14 cellular contexts compared by ENCODE assay signal in the genomic region with DNA sequence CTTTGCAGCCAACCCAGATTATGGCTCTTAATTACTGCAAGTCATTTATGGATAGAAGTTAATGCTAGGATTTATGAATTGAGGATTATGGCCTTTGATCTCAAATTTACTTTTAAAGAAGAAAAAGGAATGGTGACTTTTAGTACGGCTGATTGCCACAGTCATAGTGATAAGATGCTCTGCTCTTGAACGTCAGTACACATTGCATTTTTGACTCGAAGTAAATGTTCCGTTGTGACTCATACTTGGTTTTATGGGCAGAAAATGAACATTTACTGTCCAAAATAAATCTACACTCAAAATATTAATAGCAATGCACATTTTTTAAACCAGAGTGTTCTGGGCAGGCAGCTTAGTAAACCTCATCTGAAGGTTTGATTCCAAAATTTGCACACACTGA. TPM values are rescaled to one million over a fixed set of nuclear protein-coding genes. Genes with fewer than 3 reads are reported as not detected.
A peak's percentile ranks its signal among the peaks of the same experiment; 100 is the strongest.
DNase-seq lines count a peak whose midpoint lies in the region; ATAC-seq and TF ChIP-seq lines count a peak whose summit lies in the region.
"Had no signal": no experiment of that assay in that cellular context is flagged by ENCODE, and none has a peak within 500 bp of the region (broad histone marks: within the 10 kb centered on the region; RNA-seq: fewer than 3 reads in every experiment).

No MANE protein-coding gene starts in this region.

- H3K4me1 ChIP-seq in esophagus squamous epithelium (peaks cover 15 to 27% (median 20%) of the 10 kb centered on the region in 3 donors), neural progenitor cell (peaks cover 49% of the 10 kb centered on the region), mucosa of descending colon (ENCODE audit: low read depth) (peaks cover 3% of the 10 kb centered on the region)

- DNase-seq in BJ (ENCODE audit: low read depth) (no peak), RPMI7951 (ENCODE audit: low read depth) (peak; percentile 34), esophagus squamous epithelium (lab: John Stamatoyannopoulos, UW) (no peak), neural progenitor cell (ENCODE audit: low spot score) (no peak), SIG-M5 treated with dmso at 0.1 percent for 504 hours (lab: John Stamatoyannopoulos, UW; ENCODE audit: unreplicated experiment) (no peak), mucosa of descending colon (no peak), NCI-H69 (lab: John Stamatoyannopoulos, UW) (no peak)
- DNase-seq: activated CD8-positive, alpha-beta T cell treated with anti-CD3 and anti-CD28 coated beads, Interleukin-2, amount 10 ng/mL, durations not matched to agents 7 days and 5 days; NCI-H187 had no signal

- WGBS in esophagus squamous epithelium, 2 donors = 45 to 50% methylated on average over 4 of the region's 4 CpGs

- H3K27ac Mint-ChIP-seq in neural progenitor cell = no peak overlapping the region
- H3K27ac Mint-ChIP-seq: activated CD8-positive, alpha-beta T cell treated with anti-CD3 and anti-CD28 coated beads, Interleukin-2, amount 10 ng/mL, durations not matched to agents 7 days and 5 days; activated naive CD8-positive, alpha-beta T cell; stimulated activated naive CD8-positive, alpha-beta T cell treated with anti-CD3 and anti-CD28 coated beads, Interleukin-15, Interleukin-2, amounts not matched to agents 100 ng/mL and 50 ng/mL, for 24 hours had no signal

- H3F3A ChIP-seq in neural progenitor cell (ENCODE audit: low read depth) = peaks cover 13% of the 10 kb centered on the region

- H3K36me3 ChIP-seq in BJ (ENCODE audit: control insufficient read depth, insufficient read depth, low read length) (no peaks in the 10 kb centered on the region), esophagus squamous epithelium (no peaks in the 10 kb centered on the region), neural progenitor cell (no peaks in the 10 kb centered on the region), mucosa of descending colon (ENCODE audit: low read depth) (no peaks in the 10 kb centered on the region)
- H3K36me3 ChIP-seq: BLaER1 treated with 17β-estradiol and CSF1 and Interleukin-3, amounts not matched to agents 10 nM and 100 nM had no signal

- H3K4me1 Mint-ChIP-seq in neural progenitor cell = peaks cover 44% of the 10 kb centered on the region

- H3K4me2 ChIP-seq in neural progenitor cell = peak overlapping the region; percentile 89

- H3K9me3 ChIP-seq in esophagus squamous epithelium = peaks cover 0 to 2% (median under 1%) of the 10 kb centered on the region in 3 donors
- H3K9me3 ChIP-seq in neural progenitor cell (ENCODE audit: low read depth) = no peaks in the 10 kb centered on the region
- no peaks in the 10 kb centered on the region for H3K9me3 ChIP-seq in mucosa of descending colon

- H3K27ac ChIP-seq in esophagus squamous epithelium (peak overlapping the region in 3 of 4 donors; percentile 60 to 79 (median 67)), neural progenitor cell (no peak overlapping the region)
- H3K27ac ChIP-seq: BLaER1 treated with 17β-estradiol and CSF1 and Interleukin-3, amounts not matched to agents 10 nM and 100 nM had no signal

- no peak for TF ChIP-seq POLR2A in esophagus squamous epithelium (IDR thresholded peaks at IDR 0.05)

- H3K27me3 Mint-ChIP-seq in neural progenitor cell (ENCODE audit: insufficient read depth, low read depth) = no peaks in the 10 kb centered on the region

- no peak overlapping the region for H2AFZ ChIP-seq in neural progenitor cell (replicated peaks)

- POLR2A ChIA-PET in BJ (lab: Charles Lee) = no interaction called here

- no peaks in the 10 kb centered on the region for H3K36me3 Mint-ChIP-seq in neural progenitor cell
- H3K36me3 Mint-ChIP-seq: activated naive CD8-positive, alpha-beta T cell had no signal

- intact Hi-C loops in esophagus squamous epithelium (cut with DNase I) = no loop called here
- intact Hi-C loops in mucosa of descending colon (cut with DNase I, micrococcal nuclease) = no loop called here

- ATAC-seq in HG03378 (IDR thresholded peaks at IDR 0.05; ENCODE audit: unreplicated experiment) = no peak
- no peak for ATAC-seq in mucosa of descending colon
- ATAC-seq: activated CD8-positive, alpha-beta T cell treated with anti-CD3 and anti-CD28 coated beads, Interleukin-2, amount 10 ng/mL, durations not matched to agents 7 days and 5 days had no signal

- no peaks in the 10 kb centered on the region for H3K79me2 ChIP-seq in neural progenitor cell (ENCODE audit: low read depth)

- H3K4me3 ChIP-seq in BJ (ENCODE audit: low read depth, low read length) (peak overlapping the region; percentile 38), esophagus squamous epithelium (peak overlapping the region in 3 of 4 donors; percentile 38 to 62 (median 42)), neural progenitor cell (peak overlapping the region; percentile 57), mucosa of descending colon (no peak overlapping the region)
- H3K4me3 ChIP-seq: BLaER1 treated with 17β-estradiol and CSF1 and Interleukin-3, amounts not matched to agents 10 nM and 100 nM had no signal

- no peak overlapping the region for H3K9ac ChIP-seq in neural progenitor cell
- H3K9ac ChIP-seq: BLaER1 treated with 17β-estradiol and CSF1 and Interleukin-3, amounts not matched to agents 10 nM and 100 nM had no signal

- no peak overlapping the region for H3K4me3 Mint-ChIP-seq in neural progenitor cell
- H3K4me3 Mint-ChIP-seq: activated CD8-positive, alpha-beta T cell treated with anti-CD3 and anti-CD28 coated beads, Interleukin-2, amount 10 ng/mL, durations not matched to agents 7 days and 5 days; activated naive CD8-positive, alpha-beta T cell; stimulated activated naive CD8-positive, alpha-beta T cell treated with anti-CD3 and anti-CD28 coated beads, Interleukin-15, Interleukin-2, amounts not matched to agents 100 ng/mL and 50 ng/mL, for 24 hours had no signal

- H3K9me3 Mint-ChIP-seq in neural progenitor cell = peaks cover 6% of the 10 kb centered on the region
- H3K9me3 Mint-ChIP-seq: stimulated activated naive CD8-positive, alpha-beta T cell treated with anti-CD3 and anti-CD28 coated beads, Interleukin-15, Interleukin-2, amounts not matched to agents 100 ng/mL and 50 ng/mL, for 24 hours had no signal

- no peaks in the 10 kb centered on the region for H4K20me1 ChIP-seq in neural progenitor cell (ENCODE audit: low read depth)
- H4K20me1 ChIP-seq: BLaER1 treated with 17β-estradiol and CSF1 and Interleukin-3, amounts not matched to agents 10 nM and 100 nM had no signal

- H3K27me3 ChIP-seq in BJ (ENCODE audit: control insufficient read depth, insufficient read depth, low read length) (no peaks in the 10 kb centered on the region), esophagus squamous epithelium (no peaks in the 10 kb centered on the region), neural progenitor cell (no peaks in the 10 kb centered on the region)
- H3K27me3 ChIP-seq: BLaER1 treated with 17β-estradiol and CSF1 and Interleukin-3, amounts not matched to agents 10 nM and 100 nM had no signal

- TF ChIP-seq CTCF in BJ (IDR thresholded peaks at IDR 0.05; ENCODE audit: insufficient read depth, low read depth, low read length) = no peak
- TF ChIP-seq CTCF in esophagus squamous epithelium (IDR thresholded peaks at IDR 0.05) = no peak
- no peak for TF ChIP-seq CTCF in neural progenitor cell (IDR thresholded peaks at IDR 0.05)
- TF ChIP-seq CTCF in mucosa of descending colon (IDR thresholded peaks at IDR 0.05) = no peak

- CTCF ChIA-PET in BJ (lab: Yijun Ruan, JAX) = no interaction called here

RNA-seq across cellular contexts. Expression of gene ADAMTSL1, which starts 0.8 kb away (rescaled TPM):
- polyA plus RNA-seq in BJ (2011; rRNA removed) = 12.6 and 17.2 TPM in 2 replicates
- polyA minus RNA-seq in BJ (2011; rRNA and poly(A)+ RNA removed) = 18.5 and 23.4 TPM in 2 replicates
- 24.4 and 25.1 TPM in 2 replicates for total RNA-seq in RPMI7951 (2014; rRNA removed; shearing (Covaris generic))
- total RNA-seq in esophagus squamous epithelium (10 to 100 TPM in 1 of 4 donors, 1 to 10 TPM in 2, under 1 TPM in 1; 0.80 to 23.7 (median 2.3) TPM), neural progenitor cell (ENCODE audit: low replicate concordance) (0.73 and 2.7 TPM in 2 replicates), mucosa of descending colon (10 to 100 TPM; 10.1 to 32.1 (median 22.6) TPM)
- total RNA-seq: activated CD8-positive, alpha-beta T cell treated with anti-CD3 and anti-CD28 coated beads, Interleukin-2, amount 10 ng/mL, durations not matched to agents 7 days and 5 days; T-helper 2 cell treated with Interferon-gamma antibody and Interleukin-4, amounts not matched to agents 100 ng/mL and 5 ng/mL, for 36 hours had no signal
